ENCODE assay signal across 8 cellular contexts in the genomic region with DNA sequence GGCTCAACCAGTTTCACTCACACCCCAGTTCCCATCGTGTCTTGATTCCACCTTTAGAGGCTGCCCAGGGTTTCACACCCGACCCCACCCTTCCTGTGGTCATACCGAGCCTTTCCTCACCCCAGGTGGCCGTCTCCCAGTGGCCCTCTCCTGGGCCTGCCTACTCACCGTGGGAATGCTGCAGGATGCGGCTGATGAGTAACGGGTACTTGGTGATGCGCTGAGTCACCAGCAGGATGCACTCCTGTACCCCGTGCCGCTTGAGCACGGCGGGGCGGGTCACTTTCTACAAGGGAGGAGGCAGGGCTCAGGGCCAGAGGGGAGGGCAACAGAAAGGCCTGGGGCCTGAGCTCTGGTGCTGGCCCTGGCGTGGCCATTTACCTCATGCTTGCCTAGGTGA. TPM values are rescaled to one million over a fixed set of nuclear protein-coding genes. Genes with fewer than 3 reads are reported as not detected.
DNase-seq lines count a peak whose midpoint lies in the region; ATAC-seq and TF ChIP-seq lines count a peak whose summit lies in the region.

No MANE protein-coding gene starts in this region.

- no peak for TF ChIP-seq POLR2A in gastroesophageal sphincter (IDR thresholded peaks at IDR 0.05)

- H3K27me3 Mint-ChIP-seq in activated naive CD4-positive, alpha-beta T cell treated with anti-CD3 and anti-CD28 coated beads, Interleukin-2, amount 10 ng/mL, durations not matched to agents 7 days and 5 days = no peaks in the 10 kb centered on the region
- H3K27me3 Mint-ChIP-seq in activated B cell treated with CpG ODN at 0.5 μM for 24 hours = no peaks in the 10 kb centered on the region

- H3K9me2 ChIP-seq in hepatocyte (replicated peaks; ENCODE audit: insufficient read depth) = no peaks in the 10 kb centered on the region

- H3K4me2 ChIP-seq in hepatocyte = no peak overlapping the region

- intact Hi-C loops in activated B cell treated with CpG ODN at 0.5 μM for 24 hours (cut with micrococcal nuclease) = loop anchor here (1.0 kb wide), 1 partner anchor 8 kb away; no protein-coding TSS in a partner anchor

- H3K36me3 Mint-ChIP-seq in activated naive CD4-positive, alpha-beta T cell treated with anti-CD3 and anti-CD28 coated beads, Interleukin-2, amount 10 ng/mL, durations not matched to agents 7 days and 5 days = peaks cover 73% of the 10 kb centered on the region
- peaks cover 89% of the 10 kb centered on the region for H3K36me3 Mint-ChIP-seq in activated B cell treated with CpG ODN at 0.5 μM for 24 hours (ENCODE audit: low read depth)

- H3K4me1 ChIP-seq in gastroesophageal sphincter (peaks cover 13 to 64% (median 33%) of the 10 kb centered on the region in 3 donors), skeletal muscle tissue (ENCODE audit: control insufficient read depth in 3 of 3, insufficient read depth in 3 of 3, low read length in 3 of 3) (peaks cover 42 to 44% (median 44%) of the 10 kb centered on the region in 3 donors), hepatocyte (ENCODE audit: insufficient read depth) (no peaks in the 10 kb centered on the region)

- H3K4me3 ChIP-seq in gastroesophageal sphincter (no peak overlapping the region), skeletal muscle tissue (ENCODE audit: low read length in 3 of 3) (no peak overlapping the region), hepatocyte (no peak overlapping the region)

- no peaks in the 10 kb centered on the region for H4K20me1 ChIP-seq in hepatocyte (ENCODE audit: insufficient read depth, poor library complexity, severe bottlenecking)

- H3K36me3 ChIP-seq in gastroesophageal sphincter (peaks cover 0 to 100% of the 10 kb centered on the region in 2 donors), skeletal muscle tissue (ENCODE audit: control insufficient read depth in 3 of 3, insufficient read depth in 3 of 3, low read length in 3 of 3) (peaks cover 56 to 79% (median 77%) of the 10 kb centered on the region in 3 donors), hepatocyte (replicated peaks; ENCODE audit: insufficient read depth, low read depth) (no peaks in the 10 kb centered on the region)

- ATAC-seq in activated B cell treated with CpG ODN at 0.5 μM for 24 hours (ENCODE audit: low read depth) (peak; percentile 53), gastroesophageal sphincter (peak; percentile 95), GM18502 (IDR thresholded peaks at IDR 0.05; ENCODE audit: poor library complexity, unreplicated experiment) (no peak)

- H3K4me3 Mint-ChIP-seq in activated naive CD4-positive, alpha-beta T cell treated with anti-CD3 and anti-CD28 coated beads, Interleukin-2, amount 10 ng/mL, durations not matched to agents 7 days and 5 days = no peak overlapping the region
- peak overlapping the region; percentile 41 for H3K4me3 Mint-ChIP-seq in activated B cell treated with CpG ODN at 0.5 μM for 24 hours

- no peaks in the 10 kb centered on the region for H3K79me2 ChIP-seq in hepatocyte

- no peak for TF ChIP-seq CTCF in activated B cell treated with CpG ODN at 0.5 μM for 24 hours (IDR thresholded peaks at IDR 0.05)
- peak in 3 of 4 experiments; percentile 41 to 69 (median 60) for TF ChIP-seq CTCF in gastroesophageal sphincter (IDR thresholded peaks at IDR 0.05)
- TF ChIP-seq CTCF in hepatocyte (IDR thresholded peaks at IDR 0.05; ENCODE audit: poor library complexity) = no peak

- H3K27ac ChIP-seq in gastroesophageal sphincter (peak overlapping the region; percentile 54 to 88 (median 82)), skeletal muscle tissue (ENCODE audit: low read depth, low read length) (peak overlapping the region; percentile 51), hepatocyte (no peak overlapping the region)

- no peak for TF ChIP-seq EP300 in gastroesophageal sphincter (IDR thresholded peaks at IDR 0.05)

- no peaks in the 10 kb centered on the region for H3K9me3 Mint-ChIP-seq in activated naive CD4-positive, alpha-beta T cell treated with anti-CD3 and anti-CD28 coated beads, Interleukin-2, amount 10 ng/mL, durations not matched to agents 7 days and 5 days
- H3K9me3 Mint-ChIP-seq in activated B cell treated with CpG ODN at 0.5 μM for 24 hours = no peaks in the 10 kb centered on the region

- H3K9me3 ChIP-seq in gastroesophageal sphincter (no peaks in the 10 kb centered on the region), skeletal muscle tissue (ENCODE audit: control insufficient read depth in 3 of 3, low read length in 3 of 3) (no peaks in the 10 kb centered on the region), hepatocyte (ENCODE audit: low read depth) (no peaks in the 10 kb centered on the region)

- WGBS in gastroesophageal sphincter (ENCODE audit: low coverage in 1 of 2), 2 donors = 0 to 26% methylated on average over 1 to 3 of the region's 14 CpGs
- 83% methylated on average over 14 of the region's 14 CpGs for WGBS in hepatocyte (ENCODE audit: low lambda C conversion rate, missing lambda C conversion rate)

- POLR2A ChIA-PET in activated B cell treated with CpG ODN at 0.5 μM for 24 hours (lab: Charles Lee) = interaction anchor here (1.5 to 11.7 kb wide), 3 partner anchors 9 to 16 kb away, joined by 5 to 127 read pairs (median 11); partner anchors contain the start of gene ARHGEF2

- H3K27ac Mint-ChIP-seq in activated naive CD4-positive, alpha-beta T cell treated with anti-CD3 and anti-CD28 coated beads, Interleukin-2, amount 10 ng/mL, durations not matched to agents 7 days and 5 days = peak overlapping the region; percentile 60
- H3K27ac Mint-ChIP-seq in activated B cell treated with CpG ODN at 0.5 μM for 24 hours = peak overlapping the region; percentile 85

- H3K9ac ChIP-seq in skeletal muscle tissue (ENCODE audit: low read depth in 1 of 3, low read length in 3 of 3) = peak overlapping the region in 1 of 3 donors; percentile 45

- H3K4me1 Mint-ChIP-seq in activated naive CD4-positive, alpha-beta T cell treated with anti-CD3 and anti-CD28 coated beads, Interleukin-2, amount 10 ng/mL, durations not matched to agents 7 days and 5 days = peaks cover 42% of the 10 kb centered on the region
- H3K4me1 Mint-ChIP-seq in activated B cell treated with CpG ODN at 0.5 μM for 24 hours = peaks cover 67% of the 10 kb centered on the region

- CTCF ChIA-PET in activated naive CD4-positive, alpha-beta T cell treated with anti-CD3 and anti-CD28 coated beads, Interleukin-2, amount 10 ng/mL, durations not matched to agents 7 days and 5 days (lab: Charles Lee) = interaction anchor here (0.6 to 1.5 kb wide), 4 partner anchors 14 to 110 kb away, joined by 3 to 5 read pairs (median 4); partner anchors contain the start of gene ARHGEF2
- CTCF ChIA-PET in activated B cell treated with CpG ODN at 0.5 μM for 24 hours (lab: Charles Lee) = interaction anchor here (1.1 to 2.4 kb wide), 2 partner anchors 21 to 24 kb away, joined by 3 to 5 read pairs; no protein-coding TSS in a partner anchor

- no peak overlapping the region for H2AFZ ChIP-seq in hepatocyte

- H3K27me3 ChIP-seq in gastroesophageal sphincter (no peaks in the 10 kb centered on the region), skeletal muscle tissue (ENCODE audit: control insufficient read depth in 3 of 3, insufficient read depth in 3 of 3, low read length in 3 of 3) (no peaks in the 10 kb centered on the region), hepatocyte (no peaks in the 10 kb centered on the region)

- DNase-seq in activated naive CD4-positive, alpha-beta T cell treated with anti-CD3 and anti-CD28 coated beads, Interleukin-2, amount 10 ng/mL, durations not matched to agents 7 days and 5 days = no peak
- DNase-seq in activated naive CD4-positive, alpha-beta T cell treated with anti-CD3 and anti-CD28 coated beads, Interleukin-2, amount 50 U/mL, for 16 hours = no peak
- DNase-seq in activated B cell treated with CpG ODN at 0.5 μM for 24 hours (no peak), hepatocyte (ENCODE audit: low spot score) (no peak), COR-L47 (lab: John Stamatoyannopoulos, UW) (no peak)

RNA-seq across cellular contexts. Expression of gene ARHGEF2, which starts 16.4 kb away (rescaled TPM):
- 188 and 207 TPM in 2 replicates for total RNA-seq in activated B cell treated with CpG ODN at 0.5 μM for 24 hours
- 10 to 100 TPM; 69.7 to 94.0 (median 82.6) TPM for total RNA-seq in gastroesophageal sphincter
- total RNA-seq in skeletal muscle tissue = 135 TPM
- total RNA-seq in hepatocyte = 36.5 and 46.9 TPM in 2 replicates
- 27.1 and 30.1 TPM in 2 replicates for polyA plus RNA-seq in hepatocyte

RNA-seq across cellular contexts. Expression of gene RXFP4, which starts 20.5 kb away (rescaled TPM):
- total RNA-seq in activated B cell treated with CpG ODN at 0.5 μM for 24 hours (not detected in 2 replicates), gastroesophageal sphincter (under 1 TPM in 1 of 4 donors, not detected in 3; 0.27 TPM), skeletal muscle tissue (not detected), hepatocyte (0.83 TPM in 1 of 2 replicates, not detected in the other)
- polyA plus RNA-seq in hepatocyte = not detected in 2 replicates

RNA-seq across cellular contexts. Expression of gene KHDC4, which starts 27.7 kb away (rescaled TPM):
- total RNA-seq in activated B cell treated with CpG ODN at 0.5 μM for 24 hours = 88.3 and 105 TPM in 2 replicates
- total RNA-seq in gastroesophageal sphincter = 10 to 100 TPM; 20.4 to 57.4 (median 34.6) TPM
- total RNA-seq in skeletal muscle tissue = 26.6 TPM
- total RNA-seq in hepatocyte = 33.2 and 40.3 TPM in 2 replicates
- 15.7 and 28.0 TPM in 2 replicates for polyA plus RNA-seq in hepatocyte

RNA-seq across cellular contexts. Expression of gene RIT1, which starts 50.8 kb away (rescaled TPM):
- total RNA-seq in activated B cell treated with CpG ODN at 0.5 μM for 24 hours (32.7 and 38.6 TPM in 2 replicates), gastroesophageal sphincter (10 to 100 TPM; 25.0 to 37.1 (median 30.0) TPM), skeletal muscle tissue (21.4 TPM), hepatocyte (23.8 and 33.5 TPM in 2 replicates)
- polyA plus RNA-seq in hepatocyte = 17.6 and 21.9 TPM in 2 replicates

RNA-seq across cellular contexts. Expression of gene SSR2, which starts 58.8 kb away (rescaled TPM):
- 136 and 146 TPM in 2 replicates for total RNA-seq in activated B cell treated with CpG ODN at 0.5 μM for 24 hours
- total RNA-seq in gastroesophageal sphincter = 100 to 1,000 TPM; 103 to 157 (median 146) TPM
- total RNA-seq in skeletal muscle tissue = 276 TPM
- 393 and 416 TPM in 2 replicates for total RNA-seq in hepatocyte
- 326 and 360 TPM in 2 replicates for polyA plus RNA-seq in hepatocyte

Comparison
In these comparisons a context has a peak if more than half of its experiments do, and no peak if none do; other contexts are left out.
1. CTCF ChIP-seq: peak in gastroesophageal sphincter (3 of 4); none in activated B cell treated with CpG ODN at 0.5 μM for 24 hours (single experiment) and hepatocyte (single experiment).